In genomic region chr17:28726396-28726911, GRCh38 we compare ENCODE assay signal across 8 cellular contexts. TPM values are rescaled to one million over a fixed set of nuclear protein-coding genes. Genes with fewer than 3 reads are reported as not detected.
DNase-seq lines count a peak whose midpoint lies in the region; ATAC-seq and TF ChIP-seq lines count a peak whose summit lies in the region.

No MANE protein-coding gene starts in this region.

- H3K27ac ChIP-seq in body of pancreas: peak overlapping the region; percentile 95 to 99 (median 98)

- H3K4me1 ChIP-seq in body of pancreas: peaks cover 50% of the 10 kb centered on the region

- WGBS in body of pancreas, 2 donors: 0% methylated on average over 4 to 48 of the region's 52 CpGs

- peak overlapping the region; percentile 54 to 59 for H3K4me3 ChIP-seq in body of pancreas

- peak; percentile 69 for DNase-seq in NK-92 treated with Interleukin-12 subunit alpha and Interleukin-12 subunit beta, amount 100 ng/mL, for 24 hours (lab: John Stamatoyannopoulos, UW)
- DNase-seq in NK-92 (lab: John Stamatoyannopoulos, UW; ENCODE audit: unreplicated experiment) (no peak), LoVo (ENCODE audit: low spot score) (peak; percentile 77), T-helper 22 cell (ENCODE audit: low read depth) (peak; percentile 58), body of pancreas (peak in 3 of 4 donors; percentile 68 to 72 (median 71)), inferior parietal cortex (ENCODE audit: extremely low spot score) (peak; percentile 44), kidney tubule cell (ENCODE audit: low spot score) (no peak)
- DNase-seq in stimulated activated CD4-positive, alpha-beta T cell treated with anti-CD3 and anti-CD28 coated beads, Interleukin-1b, Interleukin-23, amount 100 ng/mL, for 4 hours (ENCODE audit: low read depth in 2 of 2): peak; percentile 41 to 71

- ATAC-seq in body of pancreas: peak; percentile 38

- H3K27me3 ChIP-seq in body of pancreas: no peaks in the 10 kb centered on the region

- peaks cover 18 to 22% of the 10 kb centered on the region in 2 donors for H3K36me3 ChIP-seq in body of pancreas (replicated peaks in 1 of 2; ENCODE audit: insufficient read depth in 1 of 2, low read depth in 2 of 2)

- no peak for TF ChIP-seq CTCF in body of pancreas (IDR thresholded peaks at IDR 0.05)

- intact Hi-C loops in body of pancreas (cut with DNase I): no loop called here

- no peaks in the 10 kb centered on the region for H3K9me3 ChIP-seq in body of pancreas

- TF ChIP-seq POLR2A in body of pancreas (IDR thresholded peaks at IDR 0.05): no peak

RNA-seq across cellular contexts. Expression of gene TLCD1, which starts 0.4 kb away (rescaled TPM):
- total RNA-seq in body of pancreas: 1 to 10 TPM; 2.0 to 3.1 TPM

RNA-seq across cellular contexts. Expression of gene NEK8, which starts 2.1 kb away (rescaled TPM):
- 10 to 100 TPM in 1 of 2 donors, 1 to 10 TPM in 1; 2.9 to 18.5 TPM for total RNA-seq in body of pancreas

RNA-seq across cellular contexts. Expression of gene RPL23A, which starts 6.7 kb away (rescaled TPM):
- total RNA-seq in body of pancreas: 100 to 1,000 TPM; 208 to 220 TPM

RNA-seq across cellular contexts. Expression of gene RAB34, which starts 8.8 kb away (rescaled TPM):
- 10 to 100 TPM; 18.2 to 61.3 TPM for total RNA-seq in body of pancreas

RNA-seq across cellular contexts. Expression of gene PROCA1, which starts 14.8 kb away (rescaled TPM):
- not detected for total RNA-seq in body of pancreas

Comparison
In these comparisons a context has a peak if more than half of its experiments do, and no peak if none do; other contexts are left out.
1. DNase-seq: peak in NK-92 treated with Interleukin-12 subunit alpha and Interleukin-12 subunit beta, amount 100 ng/mL, for 24 hours (single experiment), LoVo (single experiment), T-helper 22 cell (single experiment), body of pancreas (3 of 4), inferior parietal cortex (single experiment) and stimulated activated CD4-positive, alpha-beta T cell treated with anti-CD3 and anti-CD28 coated beads, Interleukin-1b, Interleukin-23, amount 100 ng/mL, for 4 hours (2 of 2); none in NK-92 (single experiment) and kidney tubule cell (single experiment).